Comparison of ENCODE assay signal across 1 cellular context in the genomic region with DNA sequence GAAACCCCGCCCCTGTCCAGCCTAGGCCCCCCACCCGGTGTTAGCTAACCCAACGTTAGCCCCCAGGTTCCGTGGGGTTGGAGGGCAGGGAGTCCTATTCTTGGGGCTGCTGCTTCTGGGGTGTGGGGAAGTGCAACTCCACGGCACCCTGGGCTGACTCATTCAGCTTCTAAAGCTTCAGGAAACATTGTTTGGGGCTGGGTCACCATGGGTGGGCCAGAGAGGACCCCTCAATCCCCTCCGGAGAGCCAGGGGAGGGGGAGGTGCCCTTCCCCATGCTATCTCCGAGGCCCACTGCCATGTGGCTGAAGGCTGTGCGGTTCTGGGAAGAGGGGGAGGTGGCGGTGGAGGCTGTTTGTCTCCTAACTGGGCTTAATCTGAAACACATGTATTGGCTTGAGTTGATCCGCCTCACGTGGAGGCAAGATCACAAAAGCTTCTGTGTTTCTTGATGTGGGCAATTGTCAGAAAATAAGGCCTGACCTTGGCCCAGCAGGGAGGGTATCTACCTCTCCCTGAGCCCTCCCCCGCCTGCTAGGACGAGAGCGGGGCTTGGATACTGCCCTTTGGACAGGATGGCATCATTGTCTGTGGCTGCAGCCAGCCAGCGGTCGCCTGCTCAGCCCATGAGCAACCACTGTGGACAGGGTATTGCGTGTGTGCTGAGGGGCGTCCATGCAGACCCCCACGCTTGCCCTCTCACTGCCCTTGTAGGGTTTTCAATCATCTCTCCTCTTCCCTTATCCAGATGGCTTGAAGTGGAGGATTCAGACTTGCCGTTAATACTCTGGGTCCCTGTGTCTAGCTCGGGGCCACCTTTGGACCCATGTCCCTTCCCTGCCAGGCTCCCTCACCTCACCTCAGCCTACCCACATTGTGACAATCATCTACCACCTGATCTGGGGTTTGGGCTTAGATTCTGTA.
A peak's percentile ranks its signal among the peaks of the same experiment; 100 is the strongest.
TF ChIP-seq lines count a peak whose summit lies in the region.

No MANE protein-coding gene starts in this region.

TF ChIP-seq in HepG2, 621 proteins besides CTCF, POLR2A, EP300 and RAD21 (continued from another document and continues in another):
- TF ChIP-seq, protein P1, sequence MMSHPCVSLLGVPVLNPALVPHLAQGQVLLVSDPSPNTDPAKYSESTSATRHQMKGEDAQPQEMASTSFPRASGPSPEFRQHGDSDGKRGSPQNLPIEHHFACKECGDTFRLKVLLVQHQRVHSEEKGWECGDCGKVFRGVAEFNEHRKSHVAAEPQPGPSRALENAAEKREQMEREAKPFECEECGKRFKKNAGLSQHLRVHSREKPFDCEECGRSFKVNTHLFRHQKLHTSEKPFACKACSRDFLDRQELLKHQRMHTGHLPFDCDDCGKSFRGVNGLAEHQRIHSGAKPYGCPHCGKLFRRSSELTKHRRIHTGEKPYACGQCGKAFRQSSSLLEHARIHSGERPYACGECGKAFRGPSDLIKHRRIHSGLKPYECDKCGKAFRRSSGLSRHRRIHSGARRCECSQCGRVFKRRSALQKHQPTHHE (CRISPR knock-in tag; IDR thresholded peaks at IDR 0.05; ENCODE audit: borderline replicate concordance): no peak
- TF ChIP-seq CEBPG (CRISPR knock-in tag; IDR thresholded peaks at IDR 0.05) (peak; percentile 81), JUNB (CRISPR knock-in tag; IDR thresholded peaks at IDR 0.05; ENCODE audit: borderline replicate concordance) (no peak), SATB2 (CRISPR knock-in tag; IDR thresholded peaks at IDR 0.05) (no peak; the same call in 1 of the 2 replicates), PRDM10 (CRISPR knock-in tag; IDR thresholded peaks at IDR 0.05; ENCODE audit: low read depth) (0 out of 2 replicates have a peak, but pooled peaks have one; percentile 52), ZBTB46 (CRISPR knock-in tag; IDR thresholded peaks at IDR 0.05; ENCODE audit: borderline replicate concordance) (no peak), ZNF629 (CRISPR knock-in tag; conservative IDR thresholded peaks at IDR 0.05) (peak; percentile 52; the same call in 1 of the 2 replicates), TCF12 (IDR thresholded peaks at IDR 0.05) (no peak), TCF12 (CRISPR knock-in tag; IDR thresholded peaks at IDR 0.05) (peak; percentile 35; the same call in 1 of the 2 replicates), MED1 (CRISPR knock-in tag; IDR thresholded peaks at IDR 0.05) (peak; percentile 94), BORCS8-MEF2B (CRISPR knock-in tag; IDR thresholded peaks at IDR 0.05) (no peak; the same call in 1 of the 2 replicates), ZFP41 (CRISPR knock-in tag; IDR thresholded peaks at IDR 0.05; ENCODE audit: borderline replicate concordance) (no peak), ZNF263 (CRISPR knock-in tag; IDR thresholded peaks at IDR 0.05) (peak; percentile 15; the same call in 1 of the 2 replicates), ZBTB7A (CRISPR knock-in tag; IDR thresholded peaks at IDR 0.05) (peak; percentile 86), ZNF138 (CRISPR knock-in tag; IDR thresholded peaks at IDR 0.05; ENCODE audit: low read depth) (no peak), SP5 (CRISPR knock-in tag; IDR thresholded peaks at IDR 0.05; ENCODE audit: borderline replicate concordance, low read depth) (peak; percentile 78), ATF1 (CRISPR knock-in tag; IDR thresholded peaks at IDR 0.05) (no peak), PRPF4 (IDR thresholded peaks at IDR 0.05; ENCODE audit: low read depth, low read length, poor library complexity, severe bottlenecking) (peak; percentile 73), JUND (CRISPR knock-in tag; IDR thresholded peaks at IDR 0.05) (peak; percentile 72; the same call in 1 of the 2 replicates), ZNF558 (CRISPR knock-in tag; IDR thresholded peaks at IDR 0.05; ENCODE audit: borderline replicate concordance) (no peak), POLR2G (IDR thresholded peaks at IDR 0.05; ENCODE audit: low read depth, low read length) (peak; percentile 95), KDM4B (CRISPR knock-in tag; IDR thresholded peaks at IDR 0.05) (peak; percentile 59; the same call in 1 of the 2 replicates), DNMT3B (CRISPR knock-in tag; conservative IDR thresholded peaks at IDR 0.05) (peak; percentile 78; the same call in 1 of the 2 replicates), CENPBD1 (CRISPR knock-in tag; IDR thresholded peaks at IDR 0.05; ENCODE audit: borderline replicate concordance, low read depth) (no peak), ZFP36 (IDR thresholded peaks at IDR 0.05; ENCODE audit: borderline replicate concordance, low read depth, low read length, partially characterized antibody) (no peak), ZC3H13 (CRISPR knock-in tag; IDR thresholded peaks at IDR 0.05) (no peak), MXD4 (CRISPR knock-in tag; IDR thresholded peaks at IDR 0.05) (peak; percentile 86; the same call in 1 of the 2 replicates), ZBTB1 (CRISPR knock-in tag; IDR thresholded peaks at IDR 0.05; ENCODE audit: borderline replicate concordance) (no peak), TFDP2 (CRISPR knock-in tag; IDR thresholded peaks at IDR 0.05) (0 out of 2 replicates have a peak, but pooled peaks have one; percentile 41), ZEB1 (IDR thresholded peaks at IDR 0.05; ENCODE audit: insufficient replicate concordance, low read depth) (peak; percentile 77), TOPORS (CRISPR knock-in tag; IDR thresholded peaks at IDR 0.05) (no peak), ZFP36L2 (CRISPR knock-in tag; IDR thresholded peaks at IDR 0.05) (no peak), LRRFIP1 (CRISPR knock-in tag; conservative IDR thresholded peaks at IDR 0.05) (no peak), CENPX (CRISPR knock-in tag; IDR thresholded peaks at IDR 0.05) (no peak), ZNF382 (CRISPR knock-in tag; IDR thresholded peaks at IDR 0.05; ENCODE audit: borderline replicate concordance) (no peak), CENPT (CRISPR knock-in tag; IDR thresholded peaks at IDR 0.05; ENCODE audit: low read depth) (no peak), DPF2 (CRISPR knock-in tag; IDR thresholded peaks at IDR 0.05; ENCODE audit: borderline replicate concordance, low read depth) (no peak), PAWR (CRISPR knock-in tag; IDR thresholded peaks at IDR 0.05; ENCODE audit: borderline replicate concordance) (no peak), ZNF841 (CRISPR knock-in tag; IDR thresholded peaks at IDR 0.05; ENCODE audit: borderline replicate concordance) (no peak), THAP8 (CRISPR knock-in tag; IDR thresholded peaks at IDR 0.05; ENCODE audit: borderline replicate concordance) (no peak), NFE2L1 (CRISPR knock-in tag; IDR thresholded peaks at IDR 0.05; ENCODE audit: borderline replicate concordance) (no peak), ZNF724P (CRISPR knock-in tag; IDR thresholded peaks at IDR 0.05; ENCODE audit: borderline replicate concordance) (no peak), ZNF430 (CRISPR knock-in tag; IDR thresholded peaks at IDR 0.05) (peak; percentile 49; the same call in 1 of the 2 replicates)
- TF ChIP-seq, protein P2, sequence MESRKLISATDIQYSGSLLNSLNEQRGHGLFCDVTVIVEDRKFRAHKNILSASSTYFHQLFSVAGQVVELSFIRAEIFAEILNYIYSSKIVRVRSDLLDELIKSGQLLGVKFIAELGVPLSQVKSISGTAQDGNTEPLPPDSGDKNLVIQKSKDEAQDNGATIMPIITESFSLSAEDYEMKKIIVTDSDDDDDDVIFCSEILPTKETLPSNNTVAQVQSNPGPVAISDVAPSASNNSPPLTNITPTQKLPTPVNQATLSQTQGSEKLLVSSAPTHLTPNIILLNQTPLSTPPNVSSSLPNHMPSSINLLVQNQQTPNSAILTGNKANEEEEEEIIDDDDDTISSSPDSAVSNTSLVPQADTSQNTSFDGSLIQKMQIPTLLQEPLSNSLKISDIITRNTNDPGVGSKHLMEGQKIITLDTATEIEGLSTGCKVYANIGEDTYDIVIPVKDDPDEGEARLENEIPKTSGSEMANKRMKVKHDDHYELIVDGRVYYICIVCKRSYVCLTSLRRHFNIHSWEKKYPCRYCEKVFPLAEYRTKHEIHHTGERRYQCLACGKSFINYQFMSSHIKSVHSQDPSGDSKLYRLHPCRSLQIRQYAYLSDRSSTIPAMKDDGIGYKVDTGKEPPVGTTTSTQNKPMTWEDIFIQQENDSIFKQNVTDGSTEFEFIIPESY (CRISPR knock-in tag; IDR thresholded peaks at IDR 0.05): peak; percentile 62; the same call in 1 of the 2 replicates
- TF ChIP-seq, protein P3, sequence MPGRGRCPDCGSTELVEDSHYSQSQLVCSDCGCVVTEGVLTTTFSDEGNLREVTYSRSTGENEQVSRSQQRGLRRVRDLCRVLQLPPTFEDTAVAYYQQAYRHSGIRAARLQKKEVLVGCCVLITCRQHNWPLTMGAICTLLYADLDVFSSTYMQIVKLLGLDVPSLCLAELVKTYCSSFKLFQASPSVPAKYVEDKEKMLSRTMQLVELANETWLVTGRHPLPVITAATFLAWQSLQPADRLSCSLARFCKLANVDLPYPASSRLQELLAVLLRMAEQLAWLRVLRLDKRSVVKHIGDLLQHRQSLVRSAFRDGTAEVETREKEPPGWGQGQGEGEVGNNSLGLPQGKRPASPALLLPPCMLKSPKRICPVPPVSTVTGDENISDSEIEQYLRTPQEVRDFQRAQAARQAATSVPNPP (CRISPR knock-in tag; IDR thresholded peaks at IDR 0.05): no peak; the same call in 1 of the 2 replicates
